18 cellular contexts compared by ENCODE assay signal in genomic region chr3:189202583-189202982, GRCh38. TPM values are rescaled to one million over a fixed set of nuclear protein-coding genes. Genes with fewer than 3 reads are reported as not detected.
A peak's percentile ranks its signal among the peaks of the same experiment; 100 is the strongest.
DNase-seq lines count a peak whose midpoint lies in the region; ATAC-seq and TF ChIP-seq lines count a peak whose summit lies in the region.
"Had no signal": no experiment of that assay in that cellular context is flagged by ENCODE, and none has a peak within 500 bp of the region (broad histone marks: within the 10 kb centered on the region; RNA-seq: fewer than 3 reads in every experiment).

No MANE protein-coding gene starts in this region.

- H3K36me3 ChIP-seq in SK-N-SH (replicated peaks in 1 of 2; ENCODE audit: control insufficient read depth in 1 of 2, insufficient read depth in 2 of 2, low read length in 1 of 2) = no peaks in the 10 kb centered on the region
- H3K36me3 ChIP-seq: BE2C had no signal

- no peak for TF ChIP-seq RAD21 in SK-N-SH (IDR thresholded peaks at IDR 0.05; ENCODE audit: low read length)

- CTCF ChIA-PET in SK-N-SH (lab: Yijun Ruan, JAX) = no interaction called here
- CTCF ChIA-PET in activated CD4-positive, alpha-beta T cell treated with anti-CD3 and anti-CD28 coated beads for 36 hours (lab: Charles Lee) = interaction anchor here (1.4 kb wide), 1 partner anchor 10 kb away, joined by 3 read pairs; no protein-coding TSS in a partner anchor

- H3K9me3 ChIP-seq in SK-N-SH = no peaks in the 10 kb centered on the region
- H3K9me3 ChIP-seq: BE2C had no signal

- peaks cover 21% of the 10 kb centered on the region; the same call in 1 of the 2 replicates for H3K27me3 ChIP-seq in SK-N-SH (ENCODE audit: insufficient read depth)
- H3K27me3 ChIP-seq: BE2C had no signal

- peaks cover 2% of the 10 kb centered on the region for H3K27me3 Mint-ChIP-seq in activated CD4-positive, alpha-beta T cell treated with anti-CD3 and anti-CD28 coated beads for 36 hours

- H3K9me2 ChIP-seq in SK-N-SH = no peaks in the 10 kb centered on the region

- H3K27ac Mint-ChIP-seq in activated CD4-positive, alpha-beta T cell treated with anti-CD3 and anti-CD28 coated beads for 36 hours = no peak overlapping the region
- H3K27ac Mint-ChIP-seq: CD4-positive, alpha-beta memory T cell; HFFc6 had no signal

- H3K4me3 ChIP-seq in SK-N-SH (ENCODE audit: low read depth in 2 of 2, low read length in 1 of 2) = no peak overlapping the region
- H3K4me3 ChIP-seq: SK-N-MC had no signal

- TF ChIP-seq CTCF in SK-N-SH (IDR thresholded peaks at IDR 0.05) = no peak

- no peaks in the 10 kb centered on the region for H3K4me1 ChIP-seq in SK-N-SH (ENCODE audit: control insufficient read depth in 1 of 2, insufficient read depth in 2 of 2, low read depth in 1 of 2, low read length in 1 of 2)

- H3K79me2 ChIP-seq in SK-N-SH (ENCODE audit: insufficient read depth) = no peaks in the 10 kb centered on the region

- H3K27ac ChIP-seq in SK-N-SH (ENCODE audit: low read depth in 2 of 2, low read length in 1 of 2) = no peak overlapping the region
- H3K27ac ChIP-seq: KMS-11, SK-N-MC had no signal

- H3K4me1 Mint-ChIP-seq in activated CD4-positive, alpha-beta T cell treated with anti-CD3 and anti-CD28 coated beads for 36 hours = no peaks in the 10 kb centered on the region
- H3K4me1 Mint-ChIP-seq: CD4-positive, alpha-beta memory T cell had no signal

- no peak for ATAC-seq in GM18505 (IDR thresholded peaks at IDR 0.05; ENCODE audit: unreplicated experiment)
- ATAC-seq in activated CD4-positive, alpha-beta T cell treated with anti-CD3 and anti-CD28 coated beads for 36 hours = no peak
- ATAC-seq: HepG2 had no signal

- DNase-seq in M059J (ENCODE audit: low read depth) (peak; percentile 36), SK-N-SH (no peak), fibroblast of peridontal ligament (ENCODE audit: extremely low read depth) (peak; percentile 24), pons (ENCODE audit: low spot score) (peak; percentile 8), GDM1 (lab: John Stamatoyannopoulos, UW) (no peak)
- no peak for DNase-seq in activated CD4-positive, alpha-beta T cell treated with anti-CD3 and anti-CD28 coated beads for 36 hours
- DNase-seq: BE2C; CD4-positive, alpha-beta memory T cell; DND-41; HFFc6; NCI-H2029; NCI-H524; NK-92 treated with Interleukin-12 subunit alpha and Interleukin-12 subunit beta, amount 100 ng/mL, for 24 hours; OCI-M1 had no signal

- H3K9ac ChIP-seq in SK-N-SH = no peak overlapping the region
- H3K9ac ChIP-seq: KMS-11 had no signal

- no peak overlapping the region for H2AFZ ChIP-seq in SK-N-SH (ENCODE audit: low read depth)

- H3K9me3 Mint-ChIP-seq in activated CD4-positive, alpha-beta T cell treated with anti-CD3 and anti-CD28 coated beads for 36 hours (ENCODE audit: low read depth) = peaks cover 4% of the 10 kb centered on the region
- H3K9me3 Mint-ChIP-seq: HFFc6 had no signal

- intact Hi-C loops in activated CD4-positive, alpha-beta T cell treated with anti-CD3 and anti-CD28 coated beads for 36 hours (cut with DNase I, micrococcal nuclease) = no loop called here

- POLR2A ChIA-PET in SK-N-SH (lab: Yijun Ruan, JAX) = no interaction called here
- POLR2A ChIA-PET in activated CD4-positive, alpha-beta T cell treated with anti-CD3 and anti-CD28 coated beads for 36 hours (lab: Charles Lee) = no interaction called here

- 20% methylated on average over 6 of the region's 6 CpGs for WGBS in SK-N-SH (ENCODE audit: low lambda C conversion rate)

- no peaks in the 10 kb centered on the region for H3K36me3 Mint-ChIP-seq in activated CD4-positive, alpha-beta T cell treated with anti-CD3 and anti-CD28 coated beads for 36 hours (ENCODE audit: low read depth)
- H3K36me3 Mint-ChIP-seq: CD4-positive, alpha-beta memory T cell had no signal

- H3K4me3 Mint-ChIP-seq in activated CD4-positive, alpha-beta T cell treated with anti-CD3 and anti-CD28 coated beads for 36 hours = no peak overlapping the region
- H3K4me3 Mint-ChIP-seq: CD4-positive, alpha-beta memory T cell; HFFc6 had no signal

- TF ChIP-seq POLR2A in GM18505 (IDR thresholded peaks at IDR 0.05; ENCODE audit: borderline replicate concordance, extremely low read depth, insufficient read depth, insufficient read length) = no peak

- H4K20me1 ChIP-seq in SK-N-SH (ENCODE audit: insufficient read depth) = no peaks in the 10 kb centered on the region

- no peaks in the 10 kb centered on the region for H3F3A ChIP-seq in SK-N-SH (replicated peaks; ENCODE audit: insufficient read depth)

- peak overlapping the region; percentile 61 for H3K4me2 ChIP-seq in SK-N-SH
- H3K4me2 ChIP-seq: KMS-11 had no signal

- TF ChIP-seq EP300 in SK-N-SH (IDR thresholded peaks at IDR 0.05; ENCODE audit: borderline replicate concordance in 1 of 2, low read depth in 1 of 2, low read length in 1 of 2) = no peak

TF ChIP-seq in SK-N-SH, 30 proteins besides CTCF, POLR2A, EP300 and RAD21:
- TF ChIP-seq TCF12 (IDR thresholded peaks at IDR 0.05) (no peak), MEF2A (IDR thresholded peaks at IDR 0.05; ENCODE audit: borderline replicate concordance, low read depth) (no peak), PBX3 (IDR thresholded peaks at IDR 0.05) (no peak), USF1 (IDR thresholded peaks at IDR 0.05; ENCODE audit: borderline replicate concordance, low read depth) (no peak), SIN3A (IDR thresholded peaks at IDR 0.05; ENCODE audit: borderline replicate concordance, low read depth, low read length) (no peak), TAF1 (IDR thresholded peaks at IDR 0.05; ENCODE audit: borderline replicate concordance, low read depth, low read length) (no peak), MXI1 (IDR thresholded peaks at IDR 0.05; ENCODE audit: low read depth, low read length) (no peak), RXRA (IDR thresholded peaks at IDR 0.05; ENCODE audit: borderline replicate concordance, low read depth) (no peak), NRF1 (IDR thresholded peaks at IDR 0.05; ENCODE audit: low read depth, low read length) (no peak), TEAD4 (IDR thresholded peaks at IDR 0.05; ENCODE audit: borderline replicate concordance, insufficient read depth) (no peak), SMC3 (IDR thresholded peaks at IDR 0.05; ENCODE audit: low read depth, low read length) (no peak), EZH2phosphoT487 (IDR thresholded peaks at IDR 0.05; ENCODE audit: borderline replicate concordance, low read depth) (no peak), FOXJ3 (CRISPR knock-in tag; IDR thresholded peaks at IDR 0.05) (no peak), IRF3 (IDR thresholded peaks at IDR 0.05; ENCODE audit: low read depth, low read length) (no peak)

RNA-seq across cellular contexts. Expression of gene TPRG1, which starts 30.8 kb away (rescaled TPM):
- total RNA-seq in M059J (2014; rRNA removed; shearing (Covaris generic)) = 0.42 and 2.9 TPM in 2 replicates
- polyA plus RNA-seq in SK-N-SH (2012; rRNA removed) = 0.64 and 1.8 TPM in 2 replicates
- polyA plus RNA-seq in SK-N-SH (2012; cell fraction: cytosol; rRNA removed) = 0.97 and 1.2 TPM in 2 replicates
- polyA plus RNA-seq in SK-N-SH (2012; cell fraction: nucleus; rRNA removed) = 2.7 and 3.5 TPM in 2 replicates
- total RNA-seq in activated CD4-positive, alpha-beta T cell treated with anti-CD3 and anti-CD28 coated beads for 36 hours = 10 to 100 TPM; 11.6 to 11.9 TPM
- total RNA-seq: HepG2, HFFc6 had no signal

Comparison
In these comparisons a context has a peak if more than half of its experiments do, and no peak if none do; other contexts are left out.
1. DNase-seq: peak in M059J (single experiment), fibroblast of peridontal ligament (single experiment) and pons (single experiment); none in SK-N-SH (single experiment), GDM1 (single experiment) and activated CD4-positive, alpha-beta T cell treated with anti-CD3 and anti-CD28 coated beads for 36 hours (single experiment).